Comparison of ENCODE assay signal across 1 cellular context in genomic region chr9:131180454-131180853, GRCh38.
TF ChIP-seq lines count a peak whose summit lies in the region.

No MANE protein-coding gene starts in this region.

TF ChIP-seq in GM12878, 131 proteins besides CTCF, POLR2A, EP300 and RAD21 (continued from another document):
- TF ChIP-seq, protein P1, sequence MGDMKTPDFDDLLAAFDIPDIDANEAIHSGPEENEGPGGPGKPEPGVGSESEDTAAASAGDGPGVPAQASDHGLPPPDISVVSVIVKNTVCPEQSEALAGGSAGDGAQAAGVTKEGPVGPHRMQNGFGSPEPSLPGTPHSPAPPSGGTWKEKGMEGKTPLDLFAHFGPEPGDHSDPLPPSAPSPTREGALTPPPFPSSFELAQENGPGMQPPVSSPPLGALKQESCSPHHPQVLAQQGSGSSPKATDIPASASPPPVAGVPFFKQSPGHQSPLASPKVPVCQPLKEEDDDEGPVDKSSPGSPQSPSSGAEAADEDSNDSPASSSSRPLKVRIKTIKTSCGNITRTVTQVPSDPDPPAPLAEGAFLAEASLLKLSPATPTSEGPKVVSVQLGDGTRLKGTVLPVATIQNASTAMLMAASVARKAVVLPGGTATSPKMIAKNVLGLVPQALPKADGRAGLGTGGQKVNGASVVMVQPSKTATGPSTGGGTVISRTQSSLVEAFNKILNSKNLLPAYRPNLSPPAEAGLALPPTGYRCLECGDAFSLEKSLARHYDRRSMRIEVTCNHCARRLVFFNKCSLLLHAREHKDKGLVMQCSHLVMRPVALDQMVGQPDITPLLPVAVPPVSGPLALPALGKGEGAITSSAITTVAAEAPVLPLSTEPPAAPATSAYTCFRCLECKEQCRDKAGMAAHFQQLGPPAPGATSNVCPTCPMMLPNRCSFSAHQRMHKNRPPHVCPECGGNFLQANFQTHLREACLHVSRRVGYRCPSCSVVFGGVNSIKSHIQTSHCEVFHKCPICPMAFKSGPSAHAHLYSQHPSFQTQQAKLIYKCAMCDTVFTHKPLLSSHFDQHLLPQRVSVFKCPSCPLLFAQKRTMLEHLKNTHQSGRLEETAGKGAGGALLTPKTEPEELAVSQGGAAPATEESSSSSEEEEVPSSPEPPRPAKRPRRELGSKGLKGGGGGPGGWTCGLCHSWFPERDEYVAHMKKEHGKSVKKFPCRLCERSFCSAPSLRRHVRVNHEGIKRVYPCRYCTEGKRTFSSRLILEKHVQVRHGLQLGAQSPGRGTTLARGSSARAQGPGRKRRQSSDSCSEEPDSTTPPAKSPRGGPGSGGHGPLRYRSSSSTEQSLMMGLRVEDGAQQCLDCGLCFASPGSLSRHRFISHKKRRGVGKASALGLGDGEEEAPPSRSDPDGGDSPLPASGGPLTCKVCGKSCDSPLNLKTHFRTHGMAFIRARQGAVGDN (IDR thresholded peaks at IDR 0.05), result no peak
- TF ChIP-seq SMAD5 (IDR thresholded peaks at IDR 0.05; ENCODE audit: low read depth) (no peak), BHLHE40 (IDR thresholded peaks at IDR 0.05; ENCODE audit: borderline replicate concordance in 1 of 2, low read depth in 2 of 2, low read length in 1 of 2) (no peak), NR2C1 (IDR thresholded peaks at IDR 0.05) (no peak), ESRRA (IDR thresholded peaks at IDR 0.05; ENCODE audit: low read length) (no peak), POLR2AphosphoS2 (IDR thresholded peaks at IDR 0.05; ENCODE audit: low read depth, low read length) (no peak), USF1 (IDR thresholded peaks at IDR 0.05; ENCODE audit: borderline replicate concordance, extremely low read length, insufficient read depth, low read depth, low read length) (no peak), STAT1 (conservative IDR thresholded peaks at IDR 0.05) (no peak), SPI1 (IDR thresholded peaks at IDR 0.05; ENCODE audit: borderline replicate concordance, insufficient read depth, low read depth, low read length) (no peak), JUND (IDR thresholded peaks at IDR 0.05; ENCODE audit: low read depth, low read length) (no peak), STAT3 (IDR thresholded peaks at IDR 0.05; ENCODE audit: low read depth, low read length) (no peak), CREM (IDR thresholded peaks at IDR 0.05; ENCODE audit: low read depth) (no peak), ZSCAN29 (IDR thresholded peaks at IDR 0.05) (no peak), SMARCA5 (IDR thresholded peaks at IDR 0.05) (no peak)
